21 cellular contexts compared by ENCODE assay signal in genomic region chr10:76141376-76141775, GRCh38.
"Had no signal": no experiment of that assay in that cellular context is flagged by ENCODE, and none has a peak within 500 bp of the region (broad histone marks: within the 10 kb centered on the region; RNA-seq: fewer than 3 reads in every experiment).

No MANE protein-coding gene starts in this region.

- ATAC-seq: foreskin keratinocyte; left cardiac atrium; left ventricle myocardium superior; natural killer cell treated with Interleukin-12 subunit alpha and Interleukin-12 subunit beta and Interleukin-15 and Interleukin-18, amount 100 ng/mL, for 72 hours had no signal

- DNase-seq: dermis blood vessel endothelial cell; erythroblast; foreskin keratinocyte; kidney; left cardiac atrium; left ventricle myocardium superior; mesenchymal stem cell; midbrain; nucleus accumbens; ovary; small intestine; stimulated activated CD4-positive, alpha-beta T cell treated with anti-CD3 and anti-CD28 coated beads, Interleukin-2, amount 100 ng/mL, for 48 hours; stimulated activated naive CD4-positive, alpha-beta T cell treated with Interleukin-2 at 50 U/mL for 16 hours; thyroid gland had no signal

- H3K36me3 ChIP-seq: neural progenitor cell, ovary, right atrium auricular region, suprapubic skin, thyroid gland had no signal

- H3K27ac ChIP-seq: foreskin keratinocyte, neural progenitor cell, ovary, right atrium auricular region, suprapubic skin, thyroid gland had no signal

- FAIRE-seq: endothelial cell of umbilical vein, kidney, small intestine, urothelium cell line had no signal

- H3K9ac ChIP-seq: neural progenitor cell had no signal

- H3K4me1 ChIP-seq: foreskin keratinocyte, neural progenitor cell, suprapubic skin had no signal

- H2AFZ ChIP-seq: neural progenitor cell had no signal

- H3K4me3 ChIP-seq: lung, neural progenitor cell, ovary, right atrium auricular region, suprapubic skin, thyroid gland had no signal

- H3K4me2 ChIP-seq: neural progenitor cell had no signal

- H3K9me3 ChIP-seq: ovary, right atrium auricular region, suprapubic skin, thyroid gland had no signal

- H3K27me3 ChIP-seq: neural progenitor cell, ovary, right atrium auricular region, suprapubic skin, thyroid gland had no signal
